In the genomic region with DNA sequence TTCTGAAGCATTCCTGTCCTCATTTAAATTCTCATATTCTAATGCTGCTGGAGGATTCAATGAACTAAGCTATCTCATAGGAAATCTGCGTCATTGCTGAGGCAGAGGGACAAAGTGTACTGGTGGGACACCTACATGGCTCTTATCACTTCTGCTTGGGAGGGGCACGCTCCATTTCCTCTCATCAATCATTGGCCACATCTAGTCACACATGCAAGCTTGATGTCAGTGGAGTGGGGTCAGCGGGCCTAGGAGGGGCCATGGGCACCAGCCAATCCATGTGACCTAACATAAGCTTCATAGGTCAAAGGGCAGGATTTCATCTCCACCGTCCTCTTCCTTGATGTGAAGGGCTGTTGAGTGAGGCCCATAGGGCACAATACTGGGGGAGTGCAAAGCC, we compare ENCODE assay signal across 17 cellular contexts. TPM values are rescaled to one million over a fixed set of nuclear protein-coding genes. Genes with fewer than 3 reads are reported as not detected.
DNase-seq lines count a peak whose midpoint lies in the region; ATAC-seq, FAIRE-seq and TF ChIP-seq lines count a peak whose summit lies in the region.
"Had no signal": no experiment of that assay in that cellular context is flagged by ENCODE, and none has a peak within 500 bp of the region (broad histone marks: within the 10 kb centered on the region; RNA-seq: fewer than 3 reads in every experiment).

No MANE protein-coding gene starts in this region.

- DNase-seq in AG04450 (ENCODE audit: low read depth, low spot score) (no peak), HFFc6 (no peak), mammary epithelial cell (no peak), osteocyte (ENCODE audit: extremely low spot score, unreplicated experiment) (no peak), pancreas (no peak), hepatocyte (ENCODE audit: low spot score) (no peak)
- DNase-seq: DMS79 treated with DMSO at 0.1 percent for 48 hours; NCI-H1105 treated with DMSO at 0.1 percent for 48 hours; NCI-H1694; NCI-H2081 treated with DMSO at 0.1 percent for 48 hours; NCI-H748 treated with DMSO at 0.1 percent for 48 hours; NK-92 treated with Interleukin-12 subunit alpha and Interleukin-12 subunit beta, amount 100 ng/mL, for 24 hours; Right ventricle myocardium superior; SK-N-SH had no signal

- in situ Hi-C loops in mammary epithelial cell (cut with MboI; ENCODE audit: low sequenced_read_pairs in 2 of 2), result no loop called here

- no peaks in the 10 kb centered on the region for H3K79me2 ChIP-seq in mammary epithelial cell (ENCODE audit: insufficient read depth, low read length)
- no peaks in the 10 kb centered on the region for H3K79me2 ChIP-seq in hepatocyte

- H3K27me3 ChIP-seq in AG04450 (ENCODE audit: control insufficient read depth, insufficient read depth, low read length) (no peaks in the 10 kb centered on the region), mammary epithelial cell (ENCODE audit: insufficient read depth, low read length) (no peaks in the 10 kb centered on the region), pancreas (peaks cover 0 to 21% (median 0%) of the 10 kb centered on the region in 4 donors), hepatocyte (no peaks in the 10 kb centered on the region)

- dilution Hi-C loops in mammary epithelial cell (cut with HindIII; ENCODE audit: low sequenced_read_pairs), result no loop called here

- 88% methylated on average over 2 of the region's 4 CpGs for WGBS in mammary epithelial cell (ENCODE audit: low coverage, missing lambda C conversion rate)
- 73 to 78% methylated on average over 4 of the region's 4 CpGs for WGBS in pancreas, 2 donors
- WGBS in hepatocyte (ENCODE audit: low lambda C conversion rate, missing lambda C conversion rate), result 75% methylated on average over 4 of the region's 4 CpGs

- no peak overlapping the region for H3K9ac ChIP-seq in mammary epithelial cell (ENCODE audit: insufficient read depth, low read length)
- H3K9ac ChIP-seq: SK-N-SH had no signal

- intact Hi-C loops in mammary epithelial cell (cut with micrococcal nuclease) (loop anchor here (2.0 kb wide), 2 partner anchors 21 to 45 kb away; a partner anchor contains a TSS), pancreas (cut with DNase I) (no loop called here)

- no peak for TF ChIP-seq CTCF in AG04450 (IDR thresholded peaks at IDR 0.05; ENCODE audit: low read depth, low read length)
- TF ChIP-seq CTCF in HFFc6 (IDR thresholded peaks at IDR 0.05), result no peak
- no peak for TF ChIP-seq CTCF in mammary epithelial cell (conservative IDR thresholded peaks at IDR 0.05 in 1 of 2, IDR thresholded peaks at IDR 0.05 in 1 of 2; ENCODE audit: extremely low read depth in 1 of 2, insufficient read depth in 1 of 2, low read depth in 1 of 2, low read length in 2 of 2)
- TF ChIP-seq CTCF in osteocyte (IDR thresholded peaks at IDR 0.05), result no peak
- TF ChIP-seq CTCF in pancreas (IDR thresholded peaks at IDR 0.05), result no peak
- TF ChIP-seq CTCF in hepatocyte (IDR thresholded peaks at IDR 0.05; ENCODE audit: poor library complexity), result no peak

- ATAC-seq in pancreas (no peak), HG03045 (IDR thresholded peaks at IDR 0.05; ENCODE audit: unreplicated experiment) (no peak)

- H2AFZ ChIP-seq in mammary epithelial cell (ENCODE audit: low read depth, low read length) (no peak overlapping the region), hepatocyte (no peak overlapping the region)

- H3K27ac ChIP-seq in AG04450 (ENCODE audit: low read depth, low read length) (peak overlapping the region; percentile 72), mammary epithelial cell (ENCODE audit: insufficient read depth, low read depth, low read length) (peak overlapping the region; percentile 55), pancreas (no peak overlapping the region), hepatocyte (no peak overlapping the region)

- H3K9me3 ChIP-seq in AG04450 (ENCODE audit: control insufficient read depth, insufficient read depth, low read length) (no peaks in the 10 kb centered on the region), mammary epithelial cell (replicated peaks; ENCODE audit: insufficient read depth, low read length) (no peaks in the 10 kb centered on the region), pancreas (no peaks in the 10 kb centered on the region), hepatocyte (ENCODE audit: low read depth) (no peaks in the 10 kb centered on the region)
- H3K9me3 ChIP-seq: HAP-1, SK-N-SH had no signal

- H3K9me3 Mint-ChIP-seq in HFFc6 (no peaks in the 10 kb centered on the region), osteocyte (ENCODE audit: unreplicated experiment) (peaks cover 7% of the 10 kb centered on the region)

- peaks cover 41% of the 10 kb centered on the region for H3K4me1 Mint-ChIP-seq in HFFc6 (ENCODE audit: low read depth)
- H3K4me1 Mint-ChIP-seq in osteocyte (ENCODE audit: unreplicated experiment), result peaks cover 19% of the 10 kb centered on the region

- H3K4me3 Mint-ChIP-seq in HFFc6 (no peak overlapping the region), osteocyte (ENCODE audit: unreplicated experiment) (no peak overlapping the region)

- no peaks in the 10 kb centered on the region for H3K36me3 Mint-ChIP-seq in HFFc6 (ENCODE audit: low read depth)
- no peaks in the 10 kb centered on the region for H3K36me3 Mint-ChIP-seq in osteocyte (ENCODE audit: unreplicated experiment)

- H3K4me1 ChIP-seq in mammary epithelial cell (ENCODE audit: insufficient read depth, low read length), result peaks cover 17% of the 10 kb centered on the region
- H3K4me1 ChIP-seq in pancreas, result no peaks in the 10 kb centered on the region
- H3K4me1 ChIP-seq in hepatocyte (ENCODE audit: insufficient read depth), result no peaks in the 10 kb centered on the region
- H3K4me1 ChIP-seq: HAP-1 had no signal

- H3K4me2 ChIP-seq in mammary epithelial cell (ENCODE audit: insufficient read depth, low read depth, low read length) (no peak overlapping the region), hepatocyte (no peak overlapping the region)
- H3K4me2 ChIP-seq: SK-N-SH had no signal

- no peaks in the 10 kb centered on the region for H3K27me3 Mint-ChIP-seq in HFFc6 (ENCODE audit: insufficient read depth)
- no peaks in the 10 kb centered on the region for H3K27me3 Mint-ChIP-seq in osteocyte (ENCODE audit: unreplicated experiment)

- no peak overlapping the region for H3K4me3 ChIP-seq in AG04450 (ENCODE audit: low read depth, low read length)
- H3K4me3 ChIP-seq in mammary epithelial cell (replicated peaks in 1 of 3; ENCODE audit: insufficient read depth in 1 of 3, low read depth in 2 of 3, low read length in 3 of 3), result no peak overlapping the region
- H3K4me3 ChIP-seq in pancreas, result no peak overlapping the region
- no peak overlapping the region for H3K4me3 ChIP-seq in hepatocyte
- H3K4me3 ChIP-seq: HAP-1 had no signal

- CTCF ChIA-PET in AG04450 (lab: Charles Lee) (no interaction called here), mammary epithelial cell (lab: Charles Lee; ENCODE audit: low non-redundant PET) (no interaction called here)

- H3K9me2 ChIP-seq in hepatocyte (replicated peaks; ENCODE audit: insufficient read depth), result no peaks in the 10 kb centered on the region
- H3K9me2 ChIP-seq: SK-N-SH had no signal

- H3K36me3 ChIP-seq in mammary epithelial cell (ENCODE audit: insufficient read depth, low read length) (no peaks in the 10 kb centered on the region), pancreas (no peaks in the 10 kb centered on the region), hepatocyte (replicated peaks; ENCODE audit: insufficient read depth, low read depth) (no peaks in the 10 kb centered on the region)
- H3K36me3 ChIP-seq: HAP-1 had no signal

- FAIRE-seq in pancreas (lab: Jason Lieb, UNC), result no peak

- POLR2A ChIA-PET in AG04450 (lab: Yijun Ruan, JAX), result interaction anchor here (1.8 kb wide), 1 partner anchor 20 kb away, joined by 6 read pairs; no protein-coding TSS in a partner anchor

- BruUV-seq in mammary epithelial cell (replicated peaks; lab: Mats Ljungman, UMichigan), result no TSS peak

- H4K20me1 ChIP-seq in mammary epithelial cell (ENCODE audit: insufficient read depth, low read length), result no peaks in the 10 kb centered on the region
- H4K20me1 ChIP-seq in hepatocyte (ENCODE audit: insufficient read depth, poor library complexity, severe bottlenecking), result no peaks in the 10 kb centered on the region

- H3K27ac Mint-ChIP-seq in HFFc6 (peak overlapping the region; percentile 97), osteocyte (ENCODE audit: unreplicated experiment) (peak overlapping the region; percentile 17)

RNA-seq across cellular contexts. Expression of a gene that starts 21.4 kb away (rescaled TPM):
- 644 and 772 TPM in 2 replicates for polyA plus RNA-seq in AG04450 (2011; rRNA removed)
- polyA minus RNA-seq in AG04450 (2011; rRNA and poly(A)+ RNA removed), result 96.3 and 147 TPM in 2 replicates
- 100 to 1,000 TPM; 251 to 325 (median 291) TPM for total RNA-seq in HFFc6 (2021; fragmentation: NEBNext Ultra II Directional; extraction: Animal tissue kit (Norgen Biotek cat#: 25700))
- total RNA-seq in mammary epithelial cell, result 100 to 1,000 TPM in 1 of 2 donors, 10 to 100 TPM in 1; 93.4 to 146 TPM
- 124 TPM for polyA plus RNA-seq in mammary epithelial cell
- 42.6 TPM for polyA minus RNA-seq in mammary epithelial cell
- total RNA-seq in osteocyte, result 216 and 224 TPM in 2 replicates
- 10 to 100 TPM; 30.2 to 55.3 (median 39.0) TPM for total RNA-seq in pancreas
- polyA plus RNA-seq in pancreas, result 100 to 1,000 TPM in 1 of 2 donors, 10 to 100 TPM in 1; 40.7 to 184 TPM
- 267 and 271 TPM in 2 replicates for total RNA-seq in hepatocyte
- polyA plus RNA-seq in hepatocyte, result 506 and 616 TPM in 2 replicates
- total RNA-seq: OCI-LY7 had no signal

RNA-seq across cellular contexts. Expression of a gene that starts 41.4 kb away (rescaled TPM):
- 141 and 234 TPM in 2 replicates for polyA plus RNA-seq in AG04450 (2011; rRNA removed)
- 14.8 and 24.6 TPM in 2 replicates for polyA minus RNA-seq in AG04450 (2011; rRNA and poly(A)+ RNA removed)
- total RNA-seq in HFFc6 (2021; fragmentation: NEBNext Ultra II Directional; extraction: Animal tissue kit (Norgen Biotek cat#: 25700)), result 10 to 100 TPM; 77.3 to 99.9 (median 83.0) TPM
- 10 to 100 TPM; 44.5 to 71.1 TPM for total RNA-seq in mammary epithelial cell
- polyA plus RNA-seq in mammary epithelial cell, result 45.9 TPM
- 0.98 TPM for polyA minus RNA-seq in mammary epithelial cell
- 77.0 and 90.1 TPM in 2 replicates for total RNA-seq in osteocyte
- total RNA-seq in pancreas, result 10 to 100 TPM in 3 of 6 donors, 1 to 10 TPM in 3; 7.3 to 24.1 (median 9.9) TPM
- 10 to 100 TPM; 42.0 to 71.8 TPM for polyA plus RNA-seq in pancreas
- 212 and 239 TPM in 2 replicates for total RNA-seq in hepatocyte
- 257 and 305 TPM in 2 replicates for polyA plus RNA-seq in hepatocyte

Comparison
In these comparisons a context has a peak if more than half of its experiments do, and no peak if none do; other contexts are left out.
1. H3K27ac ChIP-seq: peak in AG04450 (single experiment) and mammary epithelial cell (single experiment); none in pancreas (0 of 4) and hepatocyte (single experiment).